8 cellular contexts compared by ENCODE assay signal in genomic region chr1:229253170-229253974, GRCh38. TPM values are rescaled to one million over a fixed set of nuclear protein-coding genes. Genes with fewer than 3 reads are reported as not detected.
DNase-seq lines count a peak whose midpoint lies in the region; ATAC-seq and TF ChIP-seq lines count a peak whose summit lies in the region.

No MANE protein-coding gene starts in this region.

- peaks cover 79% of the 10 kb centered on the region for H3K4me1 Mint-ChIP-seq in activated naive CD8-positive, alpha-beta T cell treated with anti-CD3 and anti-CD28 coated beads, Interleukin-2, amount 50 U/mL, for 24 hours
- H3K4me1 Mint-ChIP-seq in naive thymus-derived CD4-positive, alpha-beta T cell: peaks cover 40 to 77% (median 69%) of the 10 kb centered on the region in 7 donors

- no peaks in the 10 kb centered on the region for H3K9me3 ChIP-seq in naive thymus-derived CD4-positive, alpha-beta T cell (ENCODE audit: control insufficient read depth in 2 of 3, low read length in 3 of 3)

- H3K36me3 ChIP-seq in naive thymus-derived CD4-positive, alpha-beta T cell (ENCODE audit: control insufficient read depth in 2 of 3, insufficient read depth in 3 of 3, low read length in 3 of 3): no peaks in the 10 kb centered on the region

- peak overlapping the region; percentile 71 for H3K27ac ChIP-seq in naive thymus-derived CD4-positive, alpha-beta T cell (ENCODE audit: low read depth, low read length)

- DNase-seq in ACHN: peak; percentile 45
- peak; percentile 92 for DNase-seq in NCI-H146 (lab: John Stamatoyannopoulos, UW)
- peak; percentile 21 for DNase-seq in activated naive CD8-positive, alpha-beta T cell treated with anti-CD3 and anti-CD28 coated beads, Interleukin-2, amount 50 U/mL, for 24 hours
- DNase-seq in naive thymus-derived CD4-positive, alpha-beta T cell: peak in 7 of 9 donors; percentile 53 to 81 (median 72)
- no peak for DNase-seq in GM20000 (ENCODE audit: low spot score)
- no peak for DNase-seq in stimulated activated CD8-positive, alpha-beta memory T cell treated with anti-CD3 and anti-CD28 coated beads, Interleukin-4, amount 100 ng/mL, for 48 hours
- DNase-seq in head of caudate nucleus: no peak

- H3K4me1 ChIP-seq in naive thymus-derived CD4-positive, alpha-beta T cell (ENCODE audit: control insufficient read depth in 2 of 2, insufficient read depth in 2 of 2, low read length in 2 of 2): peaks cover 30 to 64% of the 10 kb centered on the region in 2 donors

- peak overlapping the region; percentile 92 for H3K27ac Mint-ChIP-seq in activated naive CD8-positive, alpha-beta T cell treated with anti-CD3 and anti-CD28 coated beads, Interleukin-2, amount 50 U/mL, for 24 hours
- peak overlapping the region; percentile 90 to 99 (median 96) for H3K27ac Mint-ChIP-seq in naive thymus-derived CD4-positive, alpha-beta T cell

- intact Hi-C loops in naive thymus-derived CD4-positive, alpha-beta T cell (cut with micrococcal nuclease): loop anchor here (1.0 to 10.0 kb wide), 6 partner anchors 25 to 1391 kb away; partner anchors contain the start of gene COG2 (in 1 of the 2)
- intact Hi-C loops in head of caudate nucleus (cut with DNase I): loop anchor here (10.0 kb wide), 1 partner anchor 589 kb away; no protein-coding TSS in a partner anchor

- H3K9me3 Mint-ChIP-seq in activated naive CD8-positive, alpha-beta T cell treated with anti-CD3 and anti-CD28 coated beads, Interleukin-2, amount 50 U/mL, for 24 hours: no peaks in the 10 kb centered on the region
- H3K9me3 Mint-ChIP-seq in naive thymus-derived CD4-positive, alpha-beta T cell: no peaks in the 10 kb centered on the region

- TF ChIP-seq CTCF in GM20000 (IDR thresholded peaks at IDR 0.05; ENCODE audit: extremely low read depth, missing control alignments): no peak

- H3K27me3 Mint-ChIP-seq in activated naive CD8-positive, alpha-beta T cell treated with anti-CD3 and anti-CD28 coated beads, Interleukin-2, amount 50 U/mL, for 24 hours: no peaks in the 10 kb centered on the region
- H3K27me3 Mint-ChIP-seq in naive thymus-derived CD4-positive, alpha-beta T cell: peaks cover 0 to 9% (median 0%) of the 10 kb centered on the region in 5 donors

- POLR2A ChIA-PET in naive thymus-derived CD4-positive, alpha-beta T cell (lab: Charles Lee): interaction anchor here (0.6 to 2.8 kb wide), 9 partner anchors 8 to 765 kb away, joined by 3 to 25 read pairs (median 6); partner anchors contain the start of genes CCSAP and NUP133

- H3K4me3 ChIP-seq in naive thymus-derived CD4-positive, alpha-beta T cell (ENCODE audit: low read length): peak overlapping the region; percentile 14

- in situ Hi-C loops in ACHN (cut with HindIII; ENCODE audit: low pct_ligation_motif_present, low pct_unique_long_range_greater_than_20kb, low sequenced_read_pairs): no loop called here

- no peaks in the 10 kb centered on the region for H3K27me3 ChIP-seq in naive thymus-derived CD4-positive, alpha-beta T cell (ENCODE audit: control insufficient read depth in 2 of 2, insufficient read depth in 2 of 2, low read length in 2 of 2)

- peak overlapping the region; percentile 71 for H3K4me3 Mint-ChIP-seq in activated naive CD8-positive, alpha-beta T cell treated with anti-CD3 and anti-CD28 coated beads, Interleukin-2, amount 50 U/mL, for 24 hours
- peak overlapping the region; percentile 71 to 92 (median 84) for H3K4me3 Mint-ChIP-seq in naive thymus-derived CD4-positive, alpha-beta T cell

- peak; percentile 47 for ATAC-seq in GM18907 (IDR thresholded peaks at IDR 0.05; ENCODE audit: unreplicated experiment)
- ATAC-seq in activated naive CD8-positive, alpha-beta T cell treated with anti-CD3 and anti-CD28 coated beads, Interleukin-2, amount 50 U/mL, for 24 hours: peak; percentile 61
- peak; percentile 89 for ATAC-seq in naive thymus-derived CD4-positive, alpha-beta T cell

- no peaks in the 10 kb centered on the region for H3K36me3 Mint-ChIP-seq in activated naive CD8-positive, alpha-beta T cell treated with anti-CD3 and anti-CD28 coated beads, Interleukin-2, amount 50 U/mL, for 24 hours (ENCODE audit: low read depth)
- peaks cover 0 to 3% (median 0%) of the 10 kb centered on the region in 5 donors for H3K36me3 Mint-ChIP-seq in naive thymus-derived CD4-positive, alpha-beta T cell

- CTCF ChIA-PET in naive thymus-derived CD4-positive, alpha-beta T cell (lab: Charles Lee): interaction anchor here (0.7 to 6.4 kb wide), 12 partner anchors 25 to 587 kb away, joined by 3 to 107 read pairs (median 12); partner anchors contain the start of genes NUP133 and RHOU

RNA-seq across cellular contexts. Expression of gene RAB4A, which starts 17.5 kb away (rescaled TPM):
- total RNA-seq in naive thymus-derived CD4-positive, alpha-beta T cell: 10 to 100 TPM; 24.0 to 47.9 (median 36.9) TPM
- 10 to 100 TPM in 1 of 2 donors, 1 to 10 TPM in 1; 9.6 to 11.0 TPM for polyA plus RNA-seq in naive thymus-derived CD4-positive, alpha-beta T cell

Comparison
In these comparisons a context has a peak if more than half of its experiments do, and no peak if none do; other contexts are left out.
1. DNase-seq: peak in ACHN (single experiment), NCI-H146 (single experiment), activated naive CD8-positive, alpha-beta T cell treated with anti-CD3 and anti-CD28 coated beads, Interleukin-2, amount 50 U/mL, for 24 hours (single experiment) and naive thymus-derived CD4-positive, alpha-beta T cell (7 of 9); none in GM20000 (single experiment), stimulated activated CD8-positive, alpha-beta memory T cell treated with anti-CD3 and anti-CD28 coated beads, Interleukin-4, amount 100 ng/mL, for 48 hours (single experiment) and head of caudate nucleus (0 of 42).
2. Peak in every context shown above with its lines, with median percentiles within 50 percentile points of each other: ATAC-seq.